In the genomic region with DNA sequence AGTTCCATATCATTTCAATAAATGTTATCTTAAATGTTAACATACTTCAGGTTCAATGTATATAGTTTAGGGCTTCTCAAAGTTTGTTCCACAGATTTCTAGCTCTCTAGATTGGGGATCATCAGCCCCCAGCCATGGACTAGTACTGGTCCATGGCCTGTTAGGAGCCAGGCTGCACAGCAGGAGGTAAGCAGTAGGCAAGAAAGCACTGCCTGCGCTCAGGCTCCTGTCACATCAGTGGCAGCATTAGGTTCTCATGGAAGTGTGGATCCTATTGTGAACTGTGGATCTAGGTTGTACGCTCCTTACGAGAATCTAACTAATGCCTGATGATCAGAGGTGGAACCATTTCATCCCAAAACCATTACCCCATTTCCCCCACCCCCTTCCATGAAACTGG, we compare ENCODE assay signal across 17 cellular contexts.
DNase-seq lines count a peak whose midpoint lies in the region; ATAC-seq lines count a peak whose summit lies in the region.
"Had no signal": no experiment of that assay in that cellular context is flagged by ENCODE, and none has a peak within 500 bp of the region (broad histone marks: within the 10 kb centered on the region; RNA-seq: fewer than 3 reads in every experiment).

No MANE protein-coding gene starts in this region.

- H3K4me1 ChIP-seq in CD4-positive, CD25-positive, alpha-beta regulatory T cell (ENCODE audit: control insufficient read depth, insufficient read depth, low read length, poor library complexity, severe bottlenecking), result peaks cover 28% of the 10 kb centered on the region
- H3K4me1 ChIP-seq in effector memory CD4-positive, alpha-beta T cell (ENCODE audit: control insufficient read depth, insufficient read depth, low read length, poor library complexity, severe bottlenecking), result peaks cover 27% of the 10 kb centered on the region
- H3K4me1 ChIP-seq: A549 had no signal

- POLR2A ChIA-PET in activated CD4-positive, alpha-beta T cell treated with anti-CD3 and anti-CD28 coated beads, Interleukin-2, amount 10 ng/mL, durations not matched to agents 7 days and 5 days (lab: Charles Lee), result no interaction called here
- POLR2A ChIA-PET in T-cell (lab: Charles Lee), result interaction anchor here in 1 of 2 donors (1.5 kb wide), 1 partner anchor 105 kb away, joined by 3 read pairs; no protein-coding TSS in a partner anchor

- no peaks in the 10 kb centered on the region for H3K9me3 ChIP-seq in CD4-positive, CD25-positive, alpha-beta regulatory T cell (ENCODE audit: control insufficient read depth in 2 of 2, low read length in 2 of 2)
- no peaks in the 10 kb centered on the region for H3K9me3 ChIP-seq in effector memory CD4-positive, alpha-beta T cell (ENCODE audit: control insufficient read depth, low read length)
- H3K9me3 ChIP-seq: A549 had no signal

- no peaks in the 10 kb centered on the region for H3K27me3 ChIP-seq in CD4-positive, CD25-positive, alpha-beta regulatory T cell (ENCODE audit: control insufficient read depth, insufficient read depth, low read length)
- H3K27me3 ChIP-seq in effector memory CD4-positive, alpha-beta T cell (replicated peaks; ENCODE audit: control insufficient read depth, insufficient read depth, low read length, poor library complexity, severe bottlenecking), result no peaks in the 10 kb centered on the region

- peaks cover 49% of the 10 kb centered on the region for H3K4me1 Mint-ChIP-seq in activated CD4-positive, alpha-beta T cell treated with anti-CD3 and anti-CD28 coated beads, Interleukin-2, amount 10 ng/mL, durations not matched to agents 7 days and 5 days
- peaks cover 19 to 53% (median 26%) of the 10 kb centered on the region in 4 donors for H3K4me1 Mint-ChIP-seq in CD4-positive, CD25-positive, alpha-beta regulatory T cell
- H3K4me1 Mint-ChIP-seq in T-cell, result peaks cover 44 to 58% (median 53%) of the 10 kb centered on the region in 3 donors
- H3K4me1 Mint-ChIP-seq: CD14-positive monocyte had no signal

- peak overlapping the region; percentile 57 for H3K4me3 Mint-ChIP-seq in activated CD4-positive, alpha-beta T cell treated with anti-CD3 and anti-CD28 coated beads, Interleukin-2, amount 10 ng/mL, durations not matched to agents 7 days and 5 days
- peak overlapping the region; percentile 50 to 73 (median 66) for H3K4me3 Mint-ChIP-seq in CD4-positive, CD25-positive, alpha-beta regulatory T cell
- peak overlapping the region; percentile 41 to 55 (median 54) for H3K4me3 Mint-ChIP-seq in T-cell
- H3K4me3 Mint-ChIP-seq: CD14-positive monocyte had no signal

- peaks cover 21% of the 10 kb centered on the region for H3K9me3 Mint-ChIP-seq in activated CD4-positive, alpha-beta T cell treated with anti-CD3 and anti-CD28 coated beads, Interleukin-2, amount 10 ng/mL, durations not matched to agents 7 days and 5 days
- peaks cover 0 to 2% (median 0%) of the 10 kb centered on the region in 7 donors for H3K9me3 Mint-ChIP-seq in CD4-positive, CD25-positive, alpha-beta regulatory T cell
- peaks cover 0 to 3% (median 2%) of the 10 kb centered on the region in 3 donors for H3K9me3 Mint-ChIP-seq in T-cell

- peak overlapping the region; percentile 66 for H3K27ac ChIP-seq in CD4-positive, CD25-positive, alpha-beta regulatory T cell (ENCODE audit: insufficient read depth, low read length, poor library complexity, severe bottlenecking)
- peak overlapping the region; percentile 40 for H3K27ac ChIP-seq in effector memory CD4-positive, alpha-beta T cell (ENCODE audit: insufficient read depth, low read length, poor library complexity, severe bottlenecking)
- H3K27ac ChIP-seq: A549, KMS-11 had no signal

- peaks cover 33% of the 10 kb centered on the region for H3K36me3 Mint-ChIP-seq in activated CD4-positive, alpha-beta T cell treated with anti-CD3 and anti-CD28 coated beads, Interleukin-2, amount 10 ng/mL, durations not matched to agents 7 days and 5 days (ENCODE audit: low read depth)
- no peaks in the 10 kb centered on the region for H3K36me3 Mint-ChIP-seq in CD4-positive, CD25-positive, alpha-beta regulatory T cell
- H3K36me3 Mint-ChIP-seq in T-cell, result no peaks in the 10 kb centered on the region
- H3K36me3 Mint-ChIP-seq: CD14-positive monocyte had no signal

- H3K4me3 ChIP-seq in CD4-positive, CD25-positive, alpha-beta regulatory T cell (ENCODE audit: low read depth, low read length), result peak overlapping the region; percentile 70
- no peak overlapping the region for H3K4me3 ChIP-seq in effector memory CD4-positive, alpha-beta T cell (ENCODE audit: insufficient read depth, low read depth, low read length, poor library complexity, severe bottlenecking)
- H3K4me3 ChIP-seq: A549 had no signal

- H3K27ac Mint-ChIP-seq in activated CD4-positive, alpha-beta T cell treated with anti-CD3 and anti-CD28 coated beads, Interleukin-2, amount 10 ng/mL, durations not matched to agents 7 days and 5 days, result peak overlapping the region; percentile 98
- peak overlapping the region; percentile 72 to 98 (median 94) for H3K27ac Mint-ChIP-seq in CD4-positive, CD25-positive, alpha-beta regulatory T cell
- peak overlapping the region; percentile 97 for H3K27ac Mint-ChIP-seq in T-cell
- H3K27ac Mint-ChIP-seq: CD14-positive monocyte had no signal

- H3K36me3 ChIP-seq in CD4-positive, CD25-positive, alpha-beta regulatory T cell (ENCODE audit: control insufficient read depth, insufficient read depth, low read length), result no peaks in the 10 kb centered on the region
- H3K36me3 ChIP-seq in effector memory CD4-positive, alpha-beta T cell (ENCODE audit: control insufficient read depth, insufficient read depth, low read length), result no peaks in the 10 kb centered on the region

- ATAC-seq in CD4-positive, CD25-positive, alpha-beta regulatory T cell (ENCODE audit: low read depth in 2 of 2), result no peak
- ATAC-seq in T-cell (replicated peaks in 1 of 4), result peak in 1 of 4 experiments; percentile 37
- ATAC-seq: A549, HepG2 had no signal

- no peaks in the 10 kb centered on the region for H3K27me3 Mint-ChIP-seq in activated CD4-positive, alpha-beta T cell treated with anti-CD3 and anti-CD28 coated beads, Interleukin-2, amount 10 ng/mL, durations not matched to agents 7 days and 5 days
- no peaks in the 10 kb centered on the region for H3K27me3 Mint-ChIP-seq in CD4-positive, CD25-positive, alpha-beta regulatory T cell
- H3K27me3 Mint-ChIP-seq in T-cell, result no peaks in the 10 kb centered on the region

- no peak for DNase-seq in activated CD4-positive, alpha-beta T cell treated with anti-CD3 and anti-CD28 coated beads, Interleukin-2, amount 10 ng/mL, durations not matched to agents 7 days and 5 days
- no peak for DNase-seq in activated CD4-positive, alpha-beta T cell treated with anti-CD3 and anti-CD28 coated beads, Interleukin-2, amount 50 U/mL, for 48 hours
- DNase-seq in CD4-positive, CD25-positive, alpha-beta regulatory T cell, result no peak
- DNase-seq in T-cell (peak in 1 of 34 experiments; percentile 6), ureter (ENCODE audit: low spot score) (no peak), GDM1 (lab: John Stamatoyannopoulos, UW) (no peak)
- no peak for DNase-seq in effector memory CD4-positive, alpha-beta T cell
- DNase-seq: DMS79 treated with DMSO at 0.1 percent for 48 hours; HCEC 1CT; NCI-H1092; NCI-H345; NCI-H526 treated with DMSO at 0.1 percent for 48 hours; NK-92 treated with Interleukin-12 subunit alpha and Interleukin-12 subunit beta, amount 100 ng/mL, for 24 hours had no signal

- CTCF ChIA-PET in activated CD4-positive, alpha-beta T cell treated with anti-CD3 and anti-CD28 coated beads, Interleukin-2, amount 10 ng/mL, durations not matched to agents 7 days and 5 days (lab: Charles Lee), result no interaction called here
- CTCF ChIA-PET in T-cell (lab: Charles Lee), result no interaction called here
